24 cellular contexts compared by ENCODE assay signal in the genomic region with DNA sequence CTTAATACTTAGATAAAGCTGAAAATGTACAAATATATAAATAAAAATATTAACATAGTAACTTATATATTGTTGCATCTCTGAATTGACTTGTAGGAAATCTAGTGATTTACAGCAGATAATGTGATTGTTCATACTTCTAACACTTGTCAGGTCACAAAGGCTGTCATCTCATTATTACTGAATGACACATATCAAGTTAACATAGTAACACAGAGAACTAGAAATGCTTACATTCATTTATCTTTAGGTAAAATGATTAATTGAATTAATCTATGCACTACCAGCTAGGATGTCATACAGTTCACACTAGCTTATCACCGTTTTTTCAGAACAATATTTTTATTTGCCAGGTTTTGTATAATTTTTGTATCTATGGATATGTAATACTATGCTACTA.
"Had no signal": no experiment of that assay in that cellular context is flagged by ENCODE, and none has a peak within 500 bp of the region (broad histone marks: within the 10 kb centered on the region; RNA-seq: fewer than 3 reads in every experiment).

No MANE protein-coding gene starts in this region.

- H3K36me3 ChIP-seq: colonic mucosa, esophagus muscularis mucosa, esophagus squamous epithelium, gastrocnemius medialis, heart left ventricle had no signal

- ATAC-seq: effector memory CD8-positive, alpha-beta T cell; esophagus mucosa; foreskin keratinocyte; gastrocnemius medialis; gastroesophageal sphincter; heart left ventricle; heart right ventricle had no signal

- H3K4me3 ChIP-seq: colonic mucosa, coronary artery, dorsolateral prefrontal cortex, esophagus muscularis mucosa, esophagus squamous epithelium, gastrocnemius medialis, gastroesophageal sphincter, heart left ventricle, heart right ventricle had no signal

- H3K9me3 ChIP-seq: colonic mucosa, esophagus muscularis mucosa, esophagus squamous epithelium, gastrocnemius medialis, gastroesophageal sphincter, heart left ventricle, heart right ventricle had no signal

- DNase-seq: colonic mucosa; cortex of kidney; dermis blood vessel endothelial cell; dorsolateral prefrontal cortex; effector CD4-positive, alpha-beta T cell; effector CD8-positive, alpha-beta T cell; effector memory CD4-positive, alpha-beta T cell; effector memory CD8-positive, alpha-beta T cell; endodermal cell; erythroblast; esophagus squamous epithelium; foreskin fibroblast; foreskin keratinocyte; foreskin melanocyte; gastrocnemius medialis; glutamatergic neuron; head of caudate nucleus; heart left ventricle; heart right ventricle had no signal

- H3K27me3 ChIP-seq: colonic mucosa, dorsolateral prefrontal cortex, esophagus muscularis mucosa, esophagus squamous epithelium, foreskin keratinocyte, gastrocnemius medialis, gastroesophageal sphincter, heart left ventricle, heart right ventricle had no signal

- H3K27ac ChIP-seq: colonic mucosa, coronary artery, dorsolateral prefrontal cortex, epithelial cell of prostate, esophagus muscularis mucosa, esophagus squamous epithelium, foreskin keratinocyte, gastrocnemius medialis, gastroesophageal sphincter, heart left ventricle, heart right ventricle had no signal
